In the genomic region with DNA sequence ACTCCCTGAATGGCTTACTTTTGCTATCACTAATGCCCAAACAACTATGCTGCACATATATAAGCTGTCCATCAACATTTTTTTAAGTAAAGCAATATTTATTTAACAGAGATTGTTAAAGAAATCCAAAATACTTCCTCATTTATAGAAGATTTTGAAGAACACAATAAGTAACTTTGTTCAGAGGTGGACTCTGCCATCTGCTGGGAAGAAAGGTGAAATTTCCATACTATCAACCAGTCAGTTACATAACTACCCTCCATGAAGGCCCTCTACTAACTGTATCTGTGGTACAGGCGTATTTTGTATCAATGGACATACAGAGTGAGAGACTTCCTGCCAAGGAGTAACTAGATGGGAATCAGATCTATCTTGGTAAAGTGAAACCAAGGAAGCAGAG, we compare ENCODE assay signal across 8 cellular contexts.
DNase-seq lines count a peak whose midpoint lies in the region; ATAC-seq and TF ChIP-seq lines count a peak whose summit lies in the region.

No MANE protein-coding gene starts in this region.

- H3F3A ChIP-seq in GM23248 (ENCODE audit: insufficient read depth): no peaks in the 10 kb centered on the region
- H3F3A ChIP-seq in neural progenitor cell (ENCODE audit: low read depth): no peaks in the 10 kb centered on the region

- WGBS in GM23248 (ENCODE audit: low coverage in 1 of 2, low lambda C conversion rate in 2 of 2, missing lambda C conversion rate in 2 of 2), 2 experiments: 75 to 79% methylated on average over 1 of the region's 1 CpG

- H3K4me1 Mint-ChIP-seq in endothelial cell (ENCODE audit: unreplicated experiment) (peaks cover 9% of the 10 kb centered on the region), neural progenitor cell (peaks cover 4% of the 10 kb centered on the region), glutamatergic neuron (ENCODE audit: low read depth, unreplicated experiment) (no peaks in the 10 kb centered on the region)

- H3K4me2 ChIP-seq in DND-41 (ENCODE audit: insufficient read depth, low read length): no peak overlapping the region
- H3K4me2 ChIP-seq in GM23248 (ENCODE audit: unreplicated experiment): no peak overlapping the region
- H3K4me2 ChIP-seq in OCI-LY7 (ENCODE audit: low read length): peak overlapping the region; percentile 61
- no peak overlapping the region for H3K4me2 ChIP-seq in neural progenitor cell

- H3K27ac ChIP-seq in DND-41 (ENCODE audit: low read length): no peak overlapping the region
- H3K27ac ChIP-seq in GM23248: no peak overlapping the region
- peak overlapping the region; percentile 65 for H3K27ac ChIP-seq in OCI-LY7 (ENCODE audit: low read depth, low read length, poor library complexity, severe bottlenecking)
- H3K27ac ChIP-seq in neural progenitor cell: no peak overlapping the region

- ATAC-seq in DND-41 (ENCODE audit: insufficient read depth, low read depth): peak; percentile 76

- TF ChIP-seq CTCF in DND-41 (IDR thresholded peaks at IDR 0.05; ENCODE audit: borderline replicate concordance, extremely low read depth, low read length, poor library complexity, severe bottlenecking) (peak; percentile 63), OCI-LY7 (conservative IDR thresholded peaks at IDR 0.05; ENCODE audit: low read length) (peak; percentile 91), endothelial cell (IDR thresholded peaks at IDR 0.05; ENCODE audit: unreplicated experiment) (peak; percentile 13), neural progenitor cell (IDR thresholded peaks at IDR 0.05) (peak; percentile 55), glutamatergic neuron (IDR thresholded peaks at IDR 0.05; ENCODE audit: partially characterized antibody, unreplicated experiment) (no peak)

- no peaks in the 10 kb centered on the region for H3K27me3 ChIP-seq in DND-41 (ENCODE audit: insufficient read depth, low read length, poor library complexity)
- no peaks in the 10 kb centered on the region; the same call in 1 of the 2 replicates for H3K27me3 ChIP-seq in GM23248 (replicated peaks; ENCODE audit: insufficient read depth)
- no peaks in the 10 kb centered on the region for H3K27me3 ChIP-seq in neural progenitor cell

- no peaks in the 10 kb centered on the region for H4K20me1 ChIP-seq in DND-41 (ENCODE audit: insufficient read depth, low read length)
- H4K20me1 ChIP-seq in GM23248 (ENCODE audit: insufficient read depth): no peaks in the 10 kb centered on the region
- no peaks in the 10 kb centered on the region for H4K20me1 ChIP-seq in OCI-LY7 (ENCODE audit: insufficient read depth, low read length)
- H4K20me1 ChIP-seq in neural progenitor cell (ENCODE audit: low read depth): no peaks in the 10 kb centered on the region

- POLR2A ChIA-PET in OCI-LY7 (lab: Charles Lee): interaction anchor here (0.9 to 1.4 kb wide), 6 partner anchors 9 to 205 kb away, joined by 3 to 8 read pairs (median 4); no protein-coding TSS in a partner anchor

- no peak overlapping the region for H3K27ac Mint-ChIP-seq in endothelial cell (ENCODE audit: unreplicated experiment)
- H3K27ac Mint-ChIP-seq in neural progenitor cell: no peak overlapping the region
- no peak overlapping the region for H3K27ac Mint-ChIP-seq in glutamatergic neuron (ENCODE audit: unreplicated experiment)

- CTCF ChIA-PET in OCI-LY7 (lab: Charles Lee; ENCODE audit: unreplicated experiment): interaction anchor here (2.6 kb wide), 1 partner anchor 205 kb away, joined by 11 read pairs; no protein-coding TSS in a partner anchor

- H3K4me3 ChIP-seq in DND-41 (ENCODE audit: low read depth in 1 of 2, low read length in 2 of 2): no peak overlapping the region
- no peak overlapping the region for H3K4me3 ChIP-seq in GM23248
- no peak overlapping the region for H3K4me3 ChIP-seq in OCI-LY7 (ENCODE audit: low read depth, low read length, poor library complexity, severe bottlenecking)
- H3K4me3 ChIP-seq in neural progenitor cell: no peak overlapping the region

- H3K36me3 ChIP-seq in DND-41 (ENCODE audit: insufficient read depth, low read length) (no peaks in the 10 kb centered on the region), GM23248 (ENCODE audit: low read depth) (no peaks in the 10 kb centered on the region), OCI-LY7 (ENCODE audit: insufficient read depth, low read length) (peaks cover 2% of the 10 kb centered on the region; the same call in 1 of the 2 replicates), neural progenitor cell (no peaks in the 10 kb centered on the region)

- intact Hi-C loops in OCI-LY7 (cut with micrococcal nuclease; ENCODE audit: unreplicated experiment): loop anchor here (2.0 to 10.0 kb wide), 6 partner anchors 147 to 401 kb away; no protein-coding TSS in a partner anchor

- H3K36me3 Mint-ChIP-seq in endothelial cell (ENCODE audit: low read depth, unreplicated experiment) (no peaks in the 10 kb centered on the region), neural progenitor cell (peaks cover 11% of the 10 kb centered on the region), glutamatergic neuron (ENCODE audit: unreplicated experiment) (no peaks in the 10 kb centered on the region)

- H3K9me3 ChIP-seq in DND-41 (ENCODE audit: insufficient read depth, low read length, severe bottlenecking) (no peaks in the 10 kb centered on the region), GM23248 (ENCODE audit: low read depth) (no peaks in the 10 kb centered on the region), OCI-LY7 (ENCODE audit: low read length) (peaks cover 16% of the 10 kb centered on the region; the same call in 1 of the 2 replicates), neural progenitor cell (ENCODE audit: low read depth) (no peaks in the 10 kb centered on the region)

- H3K79me2 ChIP-seq in DND-41 (ENCODE audit: insufficient read depth, low read length): no peaks in the 10 kb centered on the region
- no peaks in the 10 kb centered on the region for H3K79me2 ChIP-seq in GM23248 (ENCODE audit: insufficient read depth)
- H3K79me2 ChIP-seq in OCI-LY7 (ENCODE audit: insufficient read depth, low read depth, low read length): no peaks in the 10 kb centered on the region
- H3K79me2 ChIP-seq in neural progenitor cell (ENCODE audit: low read depth): no peaks in the 10 kb centered on the region

- H3K9ac ChIP-seq in DND-41 (ENCODE audit: low read depth, low read length): no peak overlapping the region
- H3K9ac ChIP-seq in GM23248: no peak overlapping the region
- H3K9ac ChIP-seq in neural progenitor cell: no peak overlapping the region

- DNase-seq in DND-41 (peak; percentile 26), GM23248 (peak; percentile 67), OCI-LY7 (ENCODE audit: low spot score) (peak; percentile 75), endothelial cell (ENCODE audit: low spot score) (no peak), neural progenitor cell (ENCODE audit: low spot score) (peak; percentile 36), retina (no peak), GM19238 (ENCODE audit: insufficient read length, low spot score) (no peak), glutamatergic neuron (no peak)

- H3K27me3 Mint-ChIP-seq in endothelial cell (ENCODE audit: unreplicated experiment) (no peaks in the 10 kb centered on the region), neural progenitor cell (ENCODE audit: insufficient read depth, low read depth) (peaks cover 3% of the 10 kb centered on the region), glutamatergic neuron (ENCODE audit: unreplicated experiment) (no peaks in the 10 kb centered on the region)

- H2AFZ ChIP-seq in DND-41 (ENCODE audit: low read depth, low read length): no peak overlapping the region
- no peak overlapping the region for H2AFZ ChIP-seq in GM23248
- H2AFZ ChIP-seq in OCI-LY7 (ENCODE audit: low read length): peak overlapping the region; percentile 73; the same call in 1 of the 2 replicates
- H2AFZ ChIP-seq in neural progenitor cell (replicated peaks): no peak overlapping the region

- H3K4me3 Mint-ChIP-seq in endothelial cell (ENCODE audit: unreplicated experiment): no peak overlapping the region
- H3K4me3 Mint-ChIP-seq in neural progenitor cell: no peak overlapping the region
- H3K4me3 Mint-ChIP-seq in glutamatergic neuron (ENCODE audit: unreplicated experiment): no peak overlapping the region

- in situ Hi-C loops in GM23248 (cut with MboI): no loop called here

- BruUV-seq in OCI-LY7 (replicated peaks; lab: Mats Ljungman, UMichigan): no TSS peak

- H3K9me2 ChIP-seq in GM23248 (ENCODE audit: insufficient read depth): no peaks in the 10 kb centered on the region
- no peaks in the 10 kb centered on the region for H3K9me2 ChIP-seq in OCI-LY7 (ENCODE audit: insufficient read depth, low read length)

- H3K9me3 Mint-ChIP-seq in endothelial cell (ENCODE audit: unreplicated experiment) (no peaks in the 10 kb centered on the region), neural progenitor cell (no peaks in the 10 kb centered on the region), glutamatergic neuron (ENCODE audit: unreplicated experiment) (peaks cover 2% of the 10 kb centered on the region)

- H3K4me1 ChIP-seq in DND-41 (ENCODE audit: insufficient read depth, low read length) (no peaks in the 10 kb centered on the region), GM23248 (ENCODE audit: insufficient read depth) (no peaks in the 10 kb centered on the region), OCI-LY7 (ENCODE audit: insufficient read depth, low read length, poor library complexity, severe bottlenecking) (peaks cover 52% of the 10 kb centered on the region), neural progenitor cell (peaks cover 11% of the 10 kb centered on the region)

Comparison
In these comparisons a context has a peak if more than half of its experiments do, and no peak if none do; other contexts are left out.
1. DNase-seq: peak in DND-41 (single experiment), GM23248 (single experiment), OCI-LY7 (single experiment) and neural progenitor cell (single experiment); none in endothelial cell (single experiment), retina (single experiment), GM19238 (single experiment) and glutamatergic neuron (single experiment).